Comparison of ENCODE assay signal across 16 cellular contexts in genomic region chr3:134976948-134977347, GRCh38.
DNase-seq lines count a peak whose midpoint lies in the region; ATAC-seq, FAIRE-seq and TF ChIP-seq lines count a peak whose summit lies in the region.
"Had no signal": no experiment of that assay in that cellular context is flagged by ENCODE, and none has a peak within 500 bp of the region (broad histone marks: within the 10 kb centered on the region; RNA-seq: fewer than 3 reads in every experiment).

No MANE protein-coding gene starts in this region.

- no peaks in the 10 kb centered on the region for H3K9me3 ChIP-seq in BE2C
- H3K9me3 ChIP-seq: BLaER1 had no signal

- H3K4me3 ChIP-seq in BE2C (ENCODE audit: low read depth, low read length) (no peak overlapping the region), kidney epithelial cell (ENCODE audit: low read depth, low read length) (no peak overlapping the region)
- H3K4me3 ChIP-seq: BLaER1, PC-9 had no signal

- TF ChIP-seq CTCF in BE2C (IDR thresholded peaks at IDR 0.05; ENCODE audit: low read depth, low read length) (peak; percentile 22), kidney epithelial cell (IDR thresholded peaks at IDR 0.05; ENCODE audit: insufficient read depth, low read length, poor library complexity, severe bottlenecking) (peak; percentile 1)

- no peak for FAIRE-seq in RCC 7860 (lab: Jason Lieb, UNC)
- FAIRE-seq: GM19239 had no signal

- DNase-seq in DMS 273 (lab: John Stamatoyannopoulos, UW; ENCODE audit: unreplicated experiment) (peak; percentile 16), DMS 273 treated with DMSO at 0.1 percent for 48 hours (lab: John Stamatoyannopoulos, UW) (no peak), BE2C (no peak), NCI-H69 (lab: John Stamatoyannopoulos, UW) (peak; percentile 15), kidney epithelial cell (ENCODE audit: low read depth) (no peak), RCC 7860 (ENCODE audit: low spot score) (no peak)
- no peak for DNase-seq in stimulated activated CD4-positive, alpha-beta T cell treated with anti-CD3 and anti-CD28 coated beads, Interleukin-4, amount 100 ng/mL, for 1 hour
- DNase-seq: GF-D8, NCI-H1048, NCI-H187, NCI-H524, PC-9, T-cell had no signal

- H3K4me1 ChIP-seq in BE2C = no peaks in the 10 kb centered on the region
- H3K4me1 ChIP-seq: BLaER1 had no signal

- H3K36me3 ChIP-seq in BE2C (no peaks in the 10 kb centered on the region), kidney epithelial cell (ENCODE audit: control insufficient read depth, insufficient read depth, low read length) (no peaks in the 10 kb centered on the region)
- H3K36me3 ChIP-seq: BLaER1 had no signal

- H3K27me3 ChIP-seq in BE2C (no peaks in the 10 kb centered on the region), kidney epithelial cell (ENCODE audit: control insufficient read depth, insufficient read depth, low read length) (no peaks in the 10 kb centered on the region)
- H3K27me3 ChIP-seq: BLaER1 had no signal

- no peak for ATAC-seq in GM21390 (IDR thresholded peaks at IDR 0.05; ENCODE audit: unreplicated experiment)
- ATAC-seq: T-cell had no signal

Comparison
In these comparisons a context has a peak if more than half of its experiments do, and no peak if none do; other contexts are left out.
1. DNase-seq: peak in DMS 273 (single experiment) and NCI-H69 (single experiment); none in DMS 273 treated with DMSO at 0.1 percent for 48 hours (single experiment), BE2C (single experiment), kidney epithelial cell (single experiment), stimulated activated CD4-positive, alpha-beta T cell treated with anti-CD3 and anti-CD28 coated beads, Interleukin-4, amount 100 ng/mL, for 1 hour (single experiment) and RCC 7860 (single experiment).